18 cellular contexts compared by ENCODE assay signal in genomic region chr2:28373854-28374253, GRCh38. TPM values are rescaled to one million over a fixed set of nuclear protein-coding genes. Genes with fewer than 3 reads are reported as not detected.
DNase-seq lines count a peak whose midpoint lies in the region; ATAC-seq, FAIRE-seq and TF ChIP-seq lines count a peak whose summit lies in the region.
"Had no signal": no experiment of that assay in that cellular context is flagged by ENCODE, and none has a peak within 500 bp of the region (broad histone marks: within the 10 kb centered on the region; RNA-seq: fewer than 3 reads in every experiment).

No MANE protein-coding gene starts in this region.

- TF ChIP-seq RAD21 in HepG2 (CRISPR knock-in tag; IDR thresholded peaks at IDR 0.05) (no peak), K562 (CRISPR knock-in tag; conservative IDR thresholded peaks at IDR 0.05 in 1 of 2, IDR thresholded peaks at IDR 0.05 in 1 of 2) (no peak)

- no peaks in the 10 kb centered on the region for H4K20me1 ChIP-seq in HepG2 (ENCODE audit: insufficient read depth, low read length)
- H4K20me1 ChIP-seq in PC-3 (ENCODE audit: low read length) = no peaks in the 10 kb centered on the region
- H4K20me1 ChIP-seq in K562 (replicated peaks; ENCODE audit: control insufficient read depth, insufficient read depth, low read length) = no peaks in the 10 kb centered on the region

- no peaks in the 10 kb centered on the region for H3K9me1 ChIP-seq in K562 (ENCODE audit: control insufficient read depth, insufficient read depth, low read length)

- DNase-seq in HepG2 (ENCODE audit: low spot score) (no peak), right lobe of liver (no peak), PC-3 (peak; percentile 73), K562 (ENCODE audit: extremely low read depth in 1 of 4, low spot score in 3 of 4) (no peak), NCI-H748 (lab: John Stamatoyannopoulos, UW; ENCODE audit: unreplicated experiment) (no peak), iPS-NIHi7 (ENCODE audit: extremely low spot score) (no peak)
- DNase-seq: C1 segment of cervical spinal cord; CD4-positive, alpha-beta memory T cell; COR-L47; DMS153; DND-41; GM23248; H7; HCEC 1CT had no signal

- intact Hi-C loops in HepG2 (cut with micrococcal nuclease; ENCODE audit: unreplicated experiment) = no loop called here
- intact Hi-C loops in right lobe of liver (cut with DNase I) = no loop called here
- intact Hi-C loops in PC-3 (cut with micrococcal nuclease) = loop anchor here (2.0 kb wide), 1 partner anchor 17 kb away; no protein-coding TSS in a partner anchor
- intact Hi-C loops in K562 (cut with micrococcal nuclease) = no loop called here

- H3K9ac ChIP-seq in HepG2 (ENCODE audit: insufficient read depth, low read depth, low read length) (no peak overlapping the region), PC-3 (ENCODE audit: low read length) (no peak overlapping the region), K562 (ENCODE audit: insufficient read depth in 1 of 2, low read depth in 2 of 2, low read length in 2 of 2) (no peak overlapping the region)
- H3K9ac ChIP-seq: GM23248 had no signal

- H3K4me2 ChIP-seq in HepG2 (ENCODE audit: low read depth, low read length) = no peak overlapping the region
- H3K4me2 ChIP-seq in PC-3 (ENCODE audit: low read length) = peak overlapping the region; percentile 30
- no peak overlapping the region for H3K4me2 ChIP-seq in K562 (ENCODE audit: insufficient read depth, low read length)

- H3K4me3 ChIP-seq in HepG2 (replicated peaks in 1 of 3; ENCODE audit: insufficient read depth in 1 of 3, low read depth in 2 of 3, low read length in 3 of 3) = no peak overlapping the region
- H3K4me3 ChIP-seq in right lobe of liver = no peak overlapping the region
- H3K4me3 ChIP-seq in PC-3 (ENCODE audit: low read length) = no peak overlapping the region
- no peak overlapping the region for H3K4me3 ChIP-seq in K562
- H3K4me3 ChIP-seq: GM23248 had no signal

- H3F3A ChIP-seq in PC-3 (ENCODE audit: low read length, unreplicated experiment) = no peaks in the 10 kb centered on the region

- H3K9me2 ChIP-seq in PC-3 (replicated peaks; ENCODE audit: low read length) = no peaks in the 10 kb centered on the region

- H3K9me3 ChIP-seq in HepG2 (ENCODE audit: low read length) (no peaks in the 10 kb centered on the region), right lobe of liver (no peaks in the 10 kb centered on the region), PC-3 (ENCODE audit: low read length) (no peaks in the 10 kb centered on the region), K562 (replicated peaks; ENCODE audit: control insufficient read depth, insufficient read depth, low read depth, low read length) (no peaks in the 10 kb centered on the region)

- H3K4me1 ChIP-seq in HepG2 (ENCODE audit: insufficient read depth, low read length) (peaks cover 47% of the 10 kb centered on the region), right lobe of liver (peaks cover 0 to 27% (median 8%) of the 10 kb centered on the region in 4 donors), PC-3 (ENCODE audit: insufficient read depth, low read length) (peaks cover 44% of the 10 kb centered on the region), K562 (replicated peaks in 1 of 2; ENCODE audit: control insufficient read depth in 2 of 2, insufficient read depth in 2 of 2, low read length in 2 of 2) (peaks cover 2 to 11% of the 10 kb centered on the region in 2 experiments; a peak in 4 of 5 replicates)

- TF ChIP-seq CTCF in HepG2 (CRISPR knock-in tag; IDR thresholded peaks at IDR 0.05) (no peak), right lobe of liver (IDR thresholded peaks at IDR 0.05) (no peak), PC-3 (conservative IDR thresholded peaks at IDR 0.05; ENCODE audit: low read depth, low read length) (no peak), K562 (IDR thresholded peaks at IDR 0.05 in 2 of 3, conservative IDR thresholded peaks at IDR 0.05 in 1 of 3; ENCODE audit: insufficient read depth in 2 of 3, low read depth in 1 of 3, low read length in 3 of 3) (no peak)

- in situ Hi-C loops in HepG2 (cut with HindIII; ENCODE audit: extremely low pct_ligation_motif_present, low pct_unique_long_range_greater_than_20kb) = no loop called here
- in situ Hi-C loops in K562 (cut with MboI) = no loop called here

- TF ChIP-seq EP300 in HepG2 (IDR thresholded peaks at IDR 0.05; ENCODE audit: low read depth in 2 of 2, low read length in 2 of 2) (no peak), HepG2 (CRISPR knock-in tag; IDR thresholded peaks at IDR 0.05; ENCODE audit: borderline replicate concordance) (no peak), K562 (IDR thresholded peaks at IDR 0.05; ENCODE audit: low read length) (no peak)

- ATAC-seq in HepG2 = no peak
- ATAC-seq in right lobe of liver = no peak
- ATAC-seq in PC-3 = peak; percentile 57
- no peak for ATAC-seq in K562
- no peak for ATAC-seq in HG02798 (IDR thresholded peaks at IDR 0.05; ENCODE audit: poor library complexity, unreplicated experiment)

- no peaks in the 10 kb centered on the region for H3K79me2 ChIP-seq in HepG2 (ENCODE audit: insufficient read depth, low read length)
- H3K79me2 ChIP-seq in PC-3 (ENCODE audit: low read length) = no peaks in the 10 kb centered on the region
- H3K79me2 ChIP-seq in K562 (ENCODE audit: control insufficient read depth, insufficient read depth, low read length) = no peaks in the 10 kb centered on the region

- H3K27me3 ChIP-seq in HepG2 (ENCODE audit: control insufficient read depth in 1 of 2, insufficient read depth in 2 of 2, low read length in 2 of 2) (peaks cover 5 to 40% of the 10 kb centered on the region in 2 experiments; a peak in 4 of 5 replicates), right lobe of liver (no peaks in the 10 kb centered on the region), PC-3 (ENCODE audit: low read length) (no peaks in the 10 kb centered on the region), K562 (ENCODE audit: control insufficient read depth in 2 of 2, insufficient read depth in 2 of 2, low read length in 2 of 2) (no peaks in the 10 kb centered on the region; a peak in 1 of 5 replicates)

- no peak overlapping the region for H2AFZ ChIP-seq in HepG2 (ENCODE audit: low read length)
- H2AFZ ChIP-seq in PC-3 (ENCODE audit: low read length) = no peak overlapping the region
- no peak overlapping the region for H2AFZ ChIP-seq in K562 (ENCODE audit: low read depth, low read length)
- H2AFZ ChIP-seq: GM23248 had no signal

- no peak overlapping the region for H3K27ac ChIP-seq in HepG2 (ENCODE audit: extremely low read length, insufficient read depth, low read length)
- no peak overlapping the region for H3K27ac ChIP-seq in right lobe of liver
- peak overlapping the region; percentile 52 for H3K27ac ChIP-seq in PC-3 (ENCODE audit: low read length)
- no peak overlapping the region for H3K27ac ChIP-seq in K562 (ENCODE audit: extremely low read depth, low read depth, low read length)
- H3K27ac ChIP-seq: GM23248 had no signal

- FAIRE-seq in HepG2 (lab: Jason Lieb, UNC) = no peak
- no peak for FAIRE-seq in K562 (lab: Jason Lieb, UNC)
- FAIRE-seq: G401.6, GM19239, H1 had no signal

- WGBS in HepG2 (ENCODE audit: low lambda C conversion rate) = 2% methylated on average over 4 of the region's 4 CpGs
- 33% methylated on average over 4 of the region's 4 CpGs for WGBS in right lobe of liver (ENCODE audit: insufficient coverage, low coverage, low lambda C conversion rate, missing lambda C conversion rate)
- 10% methylated on average over 4 of the region's 4 CpGs for WGBS in K562 (ENCODE audit: insufficient coverage, low coverage, missing lambda C conversion rate)

- POLR2A ChIA-PET in HepG2 (lab: Yijun Ruan, JAX) = no interaction called here
- POLR2A ChIA-PET in PC-3 (lab: Charles Lee; ENCODE audit: unreplicated experiment) = no interaction called here
- POLR2A ChIA-PET in K562 (lab: Yijun Ruan, JAX) = no interaction called here

- BruUV-seq in HepG2 (replicated peaks; lab: Mats Ljungman, UMichigan) = no TSS peak
- no TSS peak for BruUV-seq in PC-3 (replicated peaks; lab: Mats Ljungman, UMichigan)
- BruUV-seq in K562 (replicated peaks; lab: Mats Ljungman, UMichigan) = no TSS peak

- TF ChIP-seq POLR2A in HepG2 (IDR thresholded peaks at IDR 0.05; ENCODE audit: insufficient read depth in 1 of 2, low read depth in 2 of 2, low read length in 2 of 2) (no peak), right lobe of liver (IDR thresholded peaks at IDR 0.05) (no peak), K562 (conservative IDR thresholded peaks at IDR 0.05) (no peak)

- H3K36me3 ChIP-seq in HepG2 (replicated peaks in 1 of 2; ENCODE audit: control insufficient read depth in 1 of 2, insufficient read depth in 2 of 2, low read length in 2 of 2) = no peaks in the 10 kb centered on the region
- H3K36me3 ChIP-seq in right lobe of liver = no peaks in the 10 kb centered on the region
- no peaks in the 10 kb centered on the region for H3K36me3 ChIP-seq in PC-3 (ENCODE audit: low read depth, low read length)
- no peaks in the 10 kb centered on the region for H3K36me3 ChIP-seq in K562 (ENCODE audit: control insufficient read depth, insufficient read depth, low read length)

- CTCF ChIA-PET in HepG2 (lab: Yijun Ruan, JAX; ENCODE audit: low intra/inter-chr PET ratio, low total read pairs) (no interaction called here), PC-3 (lab: Charles Lee) (interaction anchor here (0.6 to 0.7 kb wide), 3 partner anchors 209 to 710 kb away, joined by 3 to 9 read pairs (median 3); partner anchors contain the start of gene SLC4A1AP), K562 (lab: Yijun Ruan, JAX; ENCODE audit: low intra/inter-chr PET ratio) (no interaction called here)

RNA-seq across cellular contexts. Expression of gene FOSL2, which starts 18.8 kb away (rescaled TPM):
- total RNA-seq in HepG2 (2016; rRNA removed; fragmentation: Illumina TruSeq; extraction: Trizol) = 2.3 and 3.4 TPM in 2 replicates
- total RNA-seq in HepG2 (2016; cell fraction: cytosol; rRNA removed; fragmentation: Illumina TruSeq; extraction: Trizol; ENCODE audit: low read depth) = 0.53 and 0.61 TPM in 2 replicates
- total RNA-seq in HepG2 (2016; cell fraction: insoluble cytoplasmic fraction; rRNA removed; fragmentation: Illumina TruSeq; extraction: Trizol) = 2.2 and 4.1 TPM in 2 replicates
- total RNA-seq in HepG2 (2016; cell fraction: membrane; rRNA removed; fragmentation: Illumina TruSeq; extraction: Trizol) = 1.3 and 1.4 TPM in 2 replicates
- 3.7 and 5.1 TPM in 2 replicates for total RNA-seq in HepG2 (2016; cell fraction: nucleus; rRNA removed; fragmentation: Illumina TruSeq; extraction: Trizol)
- polyA plus RNA-seq in HepG2 (2011; rRNA removed) = 18.1 and 20.1 TPM in 2 replicates
- 10.9 and 11.2 TPM in 2 replicates for polyA plus RNA-seq in HepG2 (2011; cell fraction: cytosol; rRNA removed)
- 37.0 and 47.3 TPM in 2 replicates for polyA plus RNA-seq in HepG2 (2011; cell fraction: nucleus; rRNA removed)
- 25.1 and 31.2 TPM in 2 replicates for polyA plus RNA-seq in HepG2 (2012)
- polyA plus RNA-seq in HepG2 (2016; cell fraction: cytosol; fragmentation: Illumina TruSeq; extraction: Trizol; ENCODE audit: low read depth) = 0.21 and 0.26 TPM in 2 replicates
- polyA plus RNA-seq in HepG2 (2016; cell fraction: insoluble cytoplasmic fraction; fragmentation: Illumina TruSeq; extraction: Trizol; ENCODE audit: low read depth) = 2.0 and 2.4 TPM in 2 replicates
- polyA plus RNA-seq in HepG2 (2016; cell fraction: membrane; fragmentation: Illumina TruSeq; extraction: Trizol; ENCODE audit: low read depth) = 0.46 and 0.51 TPM in 2 replicates
- 3.9 and 4.9 TPM in 2 replicates for polyA plus RNA-seq in HepG2 (2016; cell fraction: nucleus; fragmentation: Illumina TruSeq; extraction: Trizol; ENCODE audit: insufficient read depth, low read depth)
- polyA minus RNA-seq in HepG2 (2011; rRNA and poly(A)+ RNA removed; ENCODE audit: low replicate concordance) = 62.9 and 84.8 TPM in 2 replicates
- 27.1 and 28.7 TPM in 2 replicates for polyA minus RNA-seq in HepG2 (2011; cell fraction: cytosol; rRNA and poly(A)+ RNA removed)
- polyA minus RNA-seq in HepG2 (2011; cell fraction: nucleus; rRNA and poly(A)+ RNA removed) = 47.9 and 53.6 TPM in 2 replicates
- 10 to 100 TPM in 4 of 6 experiments, 1 to 10 TPM in 2; 8.1 to 70.7 (median 14.9) TPM for total RNA-seq in right lobe of liver
- total RNA-seq in PC-3 (2014; rRNA removed) = 34.2 and 46.8 TPM in 2 replicates
- total RNA-seq in K562 (2011; cell fraction: chromatin; rRNA removed; ENCODE audit: low replicate concordance) = 0.77 and 2.2 TPM in 2 replicates
- 1.4 and 1.5 TPM in 2 replicates for total RNA-seq in K562 (2011; cell fraction: nucleolus; rRNA removed)
- 0.99 and 1.5 TPM in 2 replicates for total RNA-seq in K562 (2011; cell fraction: nucleoplasm; rRNA removed)
- total RNA-seq in K562 (2014; rRNA removed) = 0.86 and 1.4 TPM in 2 replicates
- total RNA-seq in K562 (2014; rRNA removed; fragmentation: Illumina TruSeq; extraction: Trizol) = 0.45 and 0.51 TPM in 2 replicates
- total RNA-seq in K562 (2015; rRNA removed; fragmentation: Illumina TruSeq; extraction: Trizol) = 1.4 and 1.6 TPM in 2 replicates
- total RNA-seq in K562 (2021) = 2.9 and 3.1 TPM in 2 replicates
- polyA plus RNA-seq in K562 (2011; rRNA removed) = 0.31 and 0.57 TPM in 2 replicates
- polyA plus RNA-seq in K562 (2011; cell fraction: cytosol; rRNA removed) = 0.34 and 0.51 TPM in 2 replicates
- 0.77 and 1.00 TPM in 2 replicates for polyA plus RNA-seq in K562 (2011; cell fraction: nucleus; rRNA removed)
- polyA plus RNA-seq in K562 (2012) = 2.4 and 4.6 TPM in 2 replicates
- polyA plus RNA-seq in K562 (2014; fragmentation: Illumina TruSeq; extraction: Trizol) = 0.80 and 0.86 TPM in 2 replicates
- polyA plus RNA-seq in K562 (2014; fragmentation: Nextera tagmentation; extraction: Ambion mirVana) = under 1 TPM; 0.04 to 0.07 TPM
- polyA plus RNA-seq in K562 (2014; rRNA removed) = 0.88 and 0.91 TPM in 2 replicates
- polyA minus RNA-seq in K562 (2011; rRNA and poly(A)+ RNA removed) = 0.35 and 0.51 TPM in 2 replicates
- polyA minus RNA-seq in K562 (2011; cell fraction: cytosol; rRNA and poly(A)+ RNA removed) = 0.76 and 1.3 TPM in 2 replicates
- 1.1 and 1.4 TPM in 2 replicates for polyA minus RNA-seq in K562 (2011; cell fraction: nucleus; rRNA and poly(A)+ RNA removed)

Comparison
In these comparisons a context has a peak if more than half of its experiments do, and no peak if none do; other contexts are left out.
1. Of the 241 proteins assayed by ChIP-seq in both HepG2 and K562: peak only in HepG2: none; only in K562: CEBPG; in both: CEBPB; in neither: 239.